In genomic region chr19:41537789-41538188, GRCh38 we compare ENCODE assay signal across 11 cellular contexts. TPM values are rescaled to one million over a fixed set of nuclear protein-coding genes. Genes with fewer than 3 reads are reported as not detected.
A peak's percentile ranks its signal among the peaks of the same experiment; 100 is the strongest.
DNase-seq lines count a peak whose midpoint lies in the region; ATAC-seq, FAIRE-seq and TF ChIP-seq lines count a peak whose summit lies in the region.
"Had no signal": no experiment of that assay in that cellular context is flagged by ENCODE, and none has a peak within 500 bp of the region (broad histone marks: within the 10 kb centered on the region; RNA-seq: fewer than 3 reads in every experiment).

No MANE protein-coding gene starts in this region.

- SMC1A ChIA-PET in GM12878 (lab: Charles Lee; ENCODE audit: uncharacterized antibody, unreplicated experiment): interaction anchor here (0.8 to 17.5 kb wide), 4 partner anchors 16 to 97 kb away, joined by 3 to 305 read pairs (median 42); no protein-coding TSS in a partner anchor

- TF ChIP-seq RAD21 in SK-N-SH (IDR thresholded peaks at IDR 0.05; ENCODE audit: low read length) (no peak), GM12878 (IDR thresholded peaks at IDR 0.05; ENCODE audit: insufficient read depth, low read depth, low read length) (peak; percentile 72)

- H3K27ac Mint-ChIP-seq in osteocyte (ENCODE audit: unreplicated experiment): no peak overlapping the region
- H3K27ac Mint-ChIP-seq: CD8-positive, alpha-beta memory T cell had no signal

- no peaks in the 10 kb centered on the region for H3K4me1 Mint-ChIP-seq in osteocyte (ENCODE audit: unreplicated experiment)

- H2AFZ ChIP-seq in SK-N-SH (ENCODE audit: low read depth) (no peak overlapping the region), GM12878 (ENCODE audit: control insufficient read depth, low read depth, low read length) (no peak overlapping the region)

- H3K4me3 ChIP-seq in SK-N-SH (ENCODE audit: low read depth in 2 of 2, low read length in 1 of 2) (no peak overlapping the region), LNCaP clone FGC (ENCODE audit: low read depth, low read length) (no peak overlapping the region), GM12878 (no peak overlapping the region)
- H3K4me3 ChIP-seq in effector memory CD4-positive, alpha-beta T cell (ENCODE audit: insufficient read depth, low read depth, low read length, poor library complexity, severe bottlenecking): no peak overlapping the region

- peaks cover 15% of the 10 kb centered on the region for H3K27me3 Mint-ChIP-seq in osteocyte (ENCODE audit: unreplicated experiment)
- H3K27me3 Mint-ChIP-seq: CD8-positive, alpha-beta memory T cell had no signal

- TF ChIP-seq POLR2A in GM12878 (IDR thresholded peaks at IDR 0.05; ENCODE audit: low read depth, low read length): no peak

- POLR2A ChIA-PET in SK-N-SH (lab: Yijun Ruan, JAX) (no interaction called here), GM12878 (lab: Charles Lee) (interaction anchor here (1.4 kb wide), 1 partner anchor 88 kb away, joined by 3 read pairs; no protein-coding TSS in a partner anchor)

- DNase-seq in SK-N-SH (no peak), LNCaP clone FGC (ENCODE audit: low read depth) (no peak), GM12878 (ENCODE audit: low read depth, low spot score) (no peak), osteocyte (ENCODE audit: extremely low spot score, unreplicated experiment) (no peak), activated gamma-delta T cell treated with Interleukin-2 at 50 U/mL for 16 hours (no peak)
- no peak for DNase-seq in effector memory CD4-positive, alpha-beta T cell
- DNase-seq: CD8-positive, alpha-beta memory T cell; cerebellar nuclear complex; RPMI8226 had no signal

- 0% methylated on average over 1 of the region's 1 CpG for WGBS in SK-N-SH (ENCODE audit: low lambda C conversion rate)
- 15% methylated on average over 1 of the region's 1 CpG for WGBS in GM12878 (ENCODE audit: insufficient coverage, insufficient replicate concordance, low lambda C conversion rate, missing lambda C conversion rate)

- TF ChIP-seq EP300 in SK-N-SH (IDR thresholded peaks at IDR 0.05; ENCODE audit: borderline replicate concordance in 1 of 2, low read depth in 1 of 2, low read length in 1 of 2): no peak
- no peak for TF ChIP-seq EP300 in GM12878 (IDR thresholded peaks at IDR 0.05; ENCODE audit: borderline replicate concordance in 1 of 2, control insufficient read depth in 1 of 2, low read depth in 2 of 2, low read length in 2 of 2)

- CTCF ChIA-PET in SK-N-SH (lab: Yijun Ruan, JAX) (interaction anchor here (1.5 to 3.0 kb wide), 2 partner anchors 26 to 31 kb away, joined by 3 to 15 read pairs; no protein-coding TSS in a partner anchor), GM12878 (lab: Yijun Ruan, JAX) (interaction anchor here (0.6 to 15.8 kb wide), 9 partner anchors 8 to 89 kb away, joined by 3 to 549 read pairs (median 7); no protein-coding TSS in a partner anchor)

- H3K4me1 ChIP-seq in SK-N-SH (ENCODE audit: control insufficient read depth in 1 of 2, insufficient read depth in 2 of 2, low read depth in 1 of 2, low read length in 1 of 2): no peaks in the 10 kb centered on the region
- H3K4me1 ChIP-seq in GM12878 (ENCODE audit: control insufficient read depth, insufficient read depth, low read length): peaks cover 35% of the 10 kb centered on the region
- H3K4me1 ChIP-seq in effector memory CD4-positive, alpha-beta T cell (ENCODE audit: control insufficient read depth, insufficient read depth, low read length, poor library complexity, severe bottlenecking): peaks cover 8% of the 10 kb centered on the region

- ATAC-seq in SK-N-SH treated with all-trans-retinoic acid at 6 μM for 48 hours: no peak
- ATAC-seq in GM12878: 0 out of 3 replicates have a peak, but pooled peaks have one; percentile 19
- ATAC-seq in HG03460 (IDR thresholded peaks at IDR 0.05; ENCODE audit: unreplicated experiment): no peak

- H3K9me3 Mint-ChIP-seq in osteocyte (ENCODE audit: unreplicated experiment): no peaks in the 10 kb centered on the region

- no peak overlapping the region for H3K4me3 Mint-ChIP-seq in osteocyte (ENCODE audit: unreplicated experiment)
- H3K4me3 Mint-ChIP-seq: CD8-positive, alpha-beta memory T cell had no signal

- H3K27ac ChIP-seq in SK-N-SH (ENCODE audit: low read depth in 2 of 2, low read length in 1 of 2) (no peak overlapping the region), GM12878 (ENCODE audit: control insufficient read depth, insufficient read depth) (no peak overlapping the region)
- H3K27ac ChIP-seq in effector memory CD4-positive, alpha-beta T cell (ENCODE audit: insufficient read depth, low read length, poor library complexity, severe bottlenecking): no peak overlapping the region

- H3F3A ChIP-seq in SK-N-SH (replicated peaks; ENCODE audit: insufficient read depth): no peaks in the 10 kb centered on the region

- H3K9me3 ChIP-seq in SK-N-SH: no peaks in the 10 kb centered on the region; the same call in 1 of the 2 replicates
- H3K9me3 ChIP-seq in GM12878 (replicated peaks; ENCODE audit: control insufficient read depth, insufficient read depth, low read length): no peaks in the 10 kb centered on the region; the same call in 2 of the 3 replicates
- H3K9me3 ChIP-seq in effector memory CD4-positive, alpha-beta T cell (ENCODE audit: control insufficient read depth, low read length): no peaks in the 10 kb centered on the region

- peak; percentile 59 for TF ChIP-seq CTCF in SK-N-SH (IDR thresholded peaks at IDR 0.05)
- peak; percentile 36 for TF ChIP-seq CTCF in LNCaP clone FGC (IDR thresholded peaks at IDR 0.05; ENCODE audit: control insufficient read depth, extremely low read depth, insufficient read depth)
- peak; percentile 55 to 71 (median 55) for TF ChIP-seq CTCF in GM12878 (IDR thresholded peaks at IDR 0.05 in 2 of 3, conservative IDR thresholded peaks at IDR 0.05 in 1 of 3; ENCODE audit: control insufficient read depth in 2 of 3, extremely low read depth in 1 of 3, insufficient read depth in 1 of 3, low read depth in 3 of 3, low read length in 3 of 3)
- TF ChIP-seq CTCF in osteocyte (IDR thresholded peaks at IDR 0.05): peak; percentile 45

- no TSS peak for BruUV-seq in GM12878 (replicated peaks; lab: Mats Ljungman, UMichigan)

- H3K36me3 Mint-ChIP-seq in osteocyte (ENCODE audit: unreplicated experiment): no peaks in the 10 kb centered on the region
- H3K36me3 Mint-ChIP-seq: CD8-positive, alpha-beta memory T cell had no signal

- no peaks in the 10 kb centered on the region for H4K20me1 ChIP-seq in SK-N-SH (ENCODE audit: insufficient read depth)
- no peaks in the 10 kb centered on the region for H4K20me1 ChIP-seq in GM12878 (ENCODE audit: control insufficient read depth, insufficient read depth)

- in situ Hi-C loops in GM12878 (cut with MboI): loop anchor here (10.0 kb wide), 1 partner anchor 93 kb away; the partner anchor contains the start of gene ERICH4

- H3K79me2 ChIP-seq in SK-N-SH (ENCODE audit: insufficient read depth) (no peaks in the 10 kb centered on the region), GM12878 (ENCODE audit: control insufficient read depth, insufficient read depth, low read length) (peaks cover 6% of the 10 kb centered on the region)

- FAIRE-seq in GM12878 (lab: Jason Lieb, UNC): peak; percentile 7

- RAD21 ChIA-PET in GM12878 (lab: Charles Lee; ENCODE audit: unreplicated experiment): interaction anchor here (2.1 to 5.8 kb wide), 2 partner anchors 81 to 89 kb away, joined by 5 to 56 read pairs; no protein-coding TSS in a partner anchor

- H3K27me3 ChIP-seq in SK-N-SH (ENCODE audit: insufficient read depth): peaks cover 57% of the 10 kb centered on the region; the same call in 1 of the 2 replicates
- H3K27me3 ChIP-seq in GM12878 (replicated peaks in 1 of 2; ENCODE audit: control insufficient read depth in 2 of 2, insufficient read depth in 2 of 2, low read length in 1 of 2): no peaks in the 10 kb centered on the region
- no peaks in the 10 kb centered on the region for H3K27me3 ChIP-seq in effector memory CD4-positive, alpha-beta T cell (replicated peaks; ENCODE audit: control insufficient read depth, insufficient read depth, low read length, poor library complexity, severe bottlenecking)

- intact Hi-C loops in GM12878 (cut with micrococcal nuclease; ENCODE audit: unreplicated experiment): loop anchor here (1.0 to 5.0 kb wide), 2 partner anchors 88 to 185 kb away; partner anchors contain the start of gene TGFB1

- H3K9ac ChIP-seq in SK-N-SH (no peak overlapping the region), GM12878 (ENCODE audit: control insufficient read depth, insufficient read depth, low read length) (no peak overlapping the region)

- H3K36me3 ChIP-seq in SK-N-SH (replicated peaks in 1 of 2; ENCODE audit: control insufficient read depth in 1 of 2, insufficient read depth in 2 of 2, low read length in 1 of 2) (no peaks in the 10 kb centered on the region), GM12878 (ENCODE audit: control insufficient read depth in 2 of 2, insufficient read depth in 2 of 2, low read length in 1 of 2) (no peaks in the 10 kb centered on the region)
- no peaks in the 10 kb centered on the region for H3K36me3 ChIP-seq in effector memory CD4-positive, alpha-beta T cell (ENCODE audit: control insufficient read depth, insufficient read depth, low read length)

- no peaks in the 10 kb centered on the region for H3K9me2 ChIP-seq in SK-N-SH

- H3K4me2 ChIP-seq in SK-N-SH: no peak overlapping the region
- H3K4me2 ChIP-seq in GM12878 (ENCODE audit: control insufficient read depth, insufficient read depth): peak overlapping the region; percentile 11; the same call in 1 of the 2 replicates

TF ChIP-seq in SK-N-SH treated with all-trans-retinoic acid at 6 μM for 48 hours, 23 proteins besides CTCF, POLR2A, EP300 and RAD21 (continues in another document):
- no peak for TF ChIP-seq SNAI2 (CRISPR knock-in tag; IDR thresholded peaks at IDR 0.05)

RNA-seq across cellular contexts. Expression of gene CEACAM21, which starts 38.2 kb away (rescaled TPM):
- polyA plus RNA-seq in SK-N-SH (2012; rRNA removed) (not detected in 2 replicates), GM12878 (2011; rRNA removed) (1.4 and 2.7 TPM in 2 replicates), GM12878 (2014; fragmentation: Illumina TruSeq; extraction: Trizol) (5.0 and 9.0 TPM in 2 replicates), GM12878 (2014; fragmentation: Nextera tagmentation; extraction: Ambion mirVana) (1 to 10 TPM in 1 of 2 experiments, under 1 TPM in 1; 0.87 to 1.0 TPM), GM12878 (2014; rRNA removed) (10.0 and 12.4 TPM in 2 replicates), GM12878 (2016; fragmentation: Nextera tagmentation; extraction: Ambion mirVana) (10 to 100 TPM; 12.1 to 12.5 TPM)
- polyA plus RNA-seq in SK-N-SH (2012; cell fraction: cytosol; rRNA removed): not detected in 2 replicates
- polyA plus RNA-seq in SK-N-SH (2012; cell fraction: nucleus; rRNA removed): not detected in 2 replicates
- total RNA-seq in GM12878 (2013; cell fraction: nucleolus; rRNA removed): 11.6 and 13.1 TPM in 2 replicates
- total RNA-seq in GM12878 (2014; rRNA removed) (4.6 and 7.0 TPM in 2 replicates), GM12878 (2014; rRNA removed; fragmentation: Illumina TruSeq; extraction: Trizol) (5.4 and 7.2 TPM in 2 replicates), GM12878 (2021) (13.5 and 13.6 TPM in 2 replicates), osteocyte (not detected in 2 replicates)
- 5.9 TPM for polyA plus RNA-seq in GM12878 (2011; ENCODE audit: low read depth)
- polyA plus RNA-seq in GM12878 (2011; cell fraction: cytosol; rRNA removed): 5.0 and 5.7 TPM in 2 replicates
- 6.1 and 7.6 TPM in 2 replicates for polyA plus RNA-seq in GM12878 (2011; cell fraction: nucleus; rRNA removed)
- polyA plus RNA-seq in GM12878 (2012): 21.6 and 37.4 TPM in 2 replicates
- polyA minus RNA-seq in GM12878 (2011; rRNA and poly(A)+ RNA removed): 1.5 and 5.0 TPM in 2 replicates
- 3.2 TPM in 1 of 2 replicates, not detected in the other for polyA minus RNA-seq in GM12878 (2011; cell fraction: cytosol; rRNA and poly(A)+ RNA removed)
- polyA minus RNA-seq in GM12878 (2011; cell fraction: nucleus; rRNA and poly(A)+ RNA removed): 1.7 and 2.0 TPM in 2 replicates

Comparison
In these comparisons a context has a peak if more than half of its experiments do, and no peak if none do; other contexts are left out.
1. Of the 26 proteins assayed by ChIP-seq in both GM12878 and SK-N-SH: peak only in GM12878: RAD21 and SMC3; only in SK-N-SH: none; in both: CTCF; in neither: 23.